ENCODE assay signal across 16 cellular contexts in the genomic region with DNA sequence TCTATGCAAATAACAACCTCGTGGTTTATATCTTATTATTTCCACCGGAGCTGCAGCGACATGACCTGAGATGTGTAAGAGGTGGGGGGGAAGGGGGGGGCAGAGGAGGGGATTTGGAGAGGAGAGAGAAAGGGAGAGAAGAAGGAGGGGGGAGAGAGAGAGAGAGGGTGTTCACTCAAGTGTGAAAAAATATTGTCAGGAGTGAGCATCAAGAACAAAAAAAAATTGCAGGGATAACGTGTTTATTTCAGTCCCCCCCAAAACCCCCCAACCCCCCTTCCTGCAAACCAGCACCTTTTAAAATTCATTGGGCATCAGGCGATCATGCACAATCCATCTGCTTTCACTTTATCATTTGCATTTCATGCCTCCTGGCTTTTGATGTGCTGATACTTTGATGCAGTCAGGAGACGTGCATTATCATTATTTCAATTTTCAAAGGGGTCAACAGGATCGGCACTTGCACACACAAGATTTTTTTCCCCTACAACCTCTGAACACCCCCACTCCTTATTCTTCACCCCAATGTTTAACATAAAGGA.
DNase-seq lines count a peak whose midpoint lies in the region; ATAC-seq and FAIRE-seq lines count a peak whose summit lies in the region.
"Had no signal": no experiment of that assay in that cellular context is flagged by ENCODE, and none has a peak within 500 bp of the region (broad histone marks: within the 10 kb centered on the region; RNA-seq: fewer than 3 reads in every experiment).

No MANE protein-coding gene starts in this region.

- no peaks in the 10 kb centered on the region for H3K9me3 Mint-ChIP-seq in activated naive CD4-positive, alpha-beta T cell treated with anti-CD3 and anti-CD28 coated beads, Interleukin-2, amount 10 ng/mL, durations not matched to agents 7 days and 5 days
- no peaks in the 10 kb centered on the region for H3K9me3 Mint-ChIP-seq in stimulated activated naive B cell treated with anti-CD40 and anti-IgM and Interleukin-4, amounts not matched to agents 10 μg/mL and 1 μg/mL and 100 μg/mL, for 72 hours
- H3K9me3 Mint-ChIP-seq: immature natural killer cell; neural crest cell; stimulated activated naive CD8-positive, alpha-beta T cell treated with anti-CD3 and anti-CD28 coated beads, Interleukin-15, Interleukin-2, amounts not matched to agents 100 ng/mL and 50 ng/mL, for 24 hours had no signal

- peaks cover 22% of the 10 kb centered on the region for H3K4me1 Mint-ChIP-seq in activated naive CD4-positive, alpha-beta T cell treated with anti-CD3 and anti-CD28 coated beads, Interleukin-2, amount 10 ng/mL, durations not matched to agents 7 days and 5 days
- peaks cover 5 to 13% of the 10 kb centered on the region in 2 donors for H3K4me1 Mint-ChIP-seq in stimulated activated naive B cell treated with anti-CD40 and anti-IgM and Interleukin-4, amounts not matched to agents 10 μg/mL and 1 μg/mL and 100 μg/mL, for 72 hours
- H3K4me1 Mint-ChIP-seq: immature natural killer cell had no signal

- peak overlapping the region; percentile 15 for H3K27ac Mint-ChIP-seq in activated naive CD4-positive, alpha-beta T cell treated with anti-CD3 and anti-CD28 coated beads, Interleukin-2, amount 10 ng/mL, durations not matched to agents 7 days and 5 days
- no peak overlapping the region for H3K27ac Mint-ChIP-seq in stimulated activated naive B cell treated with anti-CD40 and anti-IgM and Interleukin-4, amounts not matched to agents 10 μg/mL and 1 μg/mL and 100 μg/mL, for 72 hours
- H3K27ac Mint-ChIP-seq: immature natural killer cell had no signal

- DNase-seq in activated naive CD4-positive, alpha-beta T cell treated with anti-CD3 and anti-CD28 coated beads, Interleukin-2, amount 10 ng/mL, durations not matched to agents 7 days and 5 days: no peak
- no peak for DNase-seq in activated naive CD4-positive, alpha-beta T cell treated with anti-CD3 and anti-CD28 coated beads, Interleukin-2, amount 50 U/mL, for 16 hours
- DNase-seq in NCI-H526 (lab: John Stamatoyannopoulos, UW) (peak; percentile 58 to 62), epithelial cell of prostate (ENCODE audit: low read depth, low spot score) (no peak), Ammon's horn (ENCODE audit: low spot score) (no peak), GM19239 (ENCODE audit: insufficient read length, low spot score) (no peak)
- no peak for DNase-seq in stimulated activated naive B cell treated with anti-CD40 and anti-IgM and Interleukin-4, amounts not matched to agents 10 μg/mL and 1 μg/mL and 100 μg/mL, for 72 hours
- DNase-seq: activated CD4-positive, CD25-positive, alpha-beta regulatory T cell; activated effector memory CD4-positive, alpha-beta T cell treated with anti-CD3 and anti-CD28 coated beads, Interleukin-2, amount 50 U/mL, for 16 hours; anterior cingulate cortex; GDM1; immature natural killer cell; uterus had no signal

- CTCF ChIA-PET in activated naive CD4-positive, alpha-beta T cell treated with anti-CD3 and anti-CD28 coated beads, Interleukin-2, amount 10 ng/mL, durations not matched to agents 7 days and 5 days (lab: Charles Lee): no interaction called here

- FAIRE-seq in GM19239 (lab: Jason Lieb, UNC): no peak

- no peaks in the 10 kb centered on the region for H3K27me3 Mint-ChIP-seq in activated naive CD4-positive, alpha-beta T cell treated with anti-CD3 and anti-CD28 coated beads, Interleukin-2, amount 10 ng/mL, durations not matched to agents 7 days and 5 days
- no peaks in the 10 kb centered on the region for H3K27me3 Mint-ChIP-seq in stimulated activated naive B cell treated with anti-CD40 and anti-IgM and Interleukin-4, amounts not matched to agents 10 μg/mL and 1 μg/mL and 100 μg/mL, for 72 hours
- H3K27me3 Mint-ChIP-seq: stimulated activated naive CD8-positive, alpha-beta T cell treated with anti-CD3 and anti-CD28 coated beads, Interleukin-15, Interleukin-2, amounts not matched to agents 100 ng/mL and 50 ng/mL, for 24 hours had no signal

- H3K36me3 Mint-ChIP-seq in activated naive CD4-positive, alpha-beta T cell treated with anti-CD3 and anti-CD28 coated beads, Interleukin-2, amount 10 ng/mL, durations not matched to agents 7 days and 5 days: peaks cover 24% of the 10 kb centered on the region
- peaks cover 51 to 57% of the 10 kb centered on the region in 2 donors for H3K36me3 Mint-ChIP-seq in stimulated activated naive B cell treated with anti-CD40 and anti-IgM and Interleukin-4, amounts not matched to agents 10 μg/mL and 1 μg/mL and 100 μg/mL, for 72 hours

- no peak for ATAC-seq in HG02938 (IDR thresholded peaks at IDR 0.05; ENCODE audit: unreplicated experiment)
- ATAC-seq in stimulated activated naive B cell treated with anti-CD40 and anti-IgM and Interleukin-4, amounts not matched to agents 10 μg/mL and 1 μg/mL and 100 μg/mL, for 72 hours (replicated peaks): no peak

- H3K4me3 Mint-ChIP-seq in activated naive CD4-positive, alpha-beta T cell treated with anti-CD3 and anti-CD28 coated beads, Interleukin-2, amount 10 ng/mL, durations not matched to agents 7 days and 5 days: no peak overlapping the region
- H3K4me3 Mint-ChIP-seq in stimulated activated naive B cell treated with anti-CD40 and anti-IgM and Interleukin-4, amounts not matched to agents 10 μg/mL and 1 μg/mL and 100 μg/mL, for 72 hours: no peak overlapping the region
- H3K4me3 Mint-ChIP-seq: immature natural killer cell, neural crest cell had no signal

- H3K27ac ChIP-seq in epithelial cell of prostate: peak overlapping the region; percentile 38
- H3K27ac ChIP-seq: uterus had no signal

Comparison
In these comparisons a context has a peak if more than half of its experiments do, and no peak if none do; other contexts are left out.
1. DNase-seq: peak in NCI-H526 (2 of 2); none in activated naive CD4-positive, alpha-beta T cell treated with anti-CD3 and anti-CD28 coated beads, Interleukin-2, amount 10 ng/mL, durations not matched to agents 7 days and 5 days (single experiment), activated naive CD4-positive, alpha-beta T cell treated with anti-CD3 and anti-CD28 coated beads, Interleukin-2, amount 50 U/mL, for 16 hours (single experiment), epithelial cell of prostate (single experiment), Ammon's horn (single experiment), stimulated activated naive B cell treated with anti-CD40 and anti-IgM and Interleukin-4, amounts not matched to agents 10 μg/mL and 1 μg/mL and 100 μg/mL, for 72 hours (single experiment) and GM19239 (single experiment).